8 cellular contexts compared by ENCODE assay signal in genomic region chr1:53220962-53221286, GRCh38. TPM values are rescaled to one million over a fixed set of nuclear protein-coding genes. Genes with fewer than 3 reads are reported as not detected.
DNase-seq lines count a peak whose midpoint lies in the region; ATAC-seq, FAIRE-seq and TF ChIP-seq lines count a peak whose summit lies in the region.

No MANE protein-coding gene starts in this region.

- H3K36me3 Mint-ChIP-seq in H9 (ENCODE audit: insufficient read depth in 1 of 3, low read depth in 3 of 3), result peaks cover 0 to 21% (median 13%) of the 10 kb centered on the region in 3 experiments; a peak in 5 of 7 replicates
- peaks cover 11% of the 10 kb centered on the region for H3K36me3 Mint-ChIP-seq in activated CD4-positive, alpha-beta memory T cell treated with anti-CD3 and anti-CD28 coated beads, Interleukin-2, amount 10 ng/mL, durations not matched to agents 7 days and 5 days (ENCODE audit: low read depth)

- POLR2A ChIA-PET in activated CD4-positive, alpha-beta memory T cell treated with anti-CD3 and anti-CD28 coated beads, Interleukin-2, amount 10 ng/mL, durations not matched to agents 7 days and 5 days (lab: Charles Lee), result interaction anchor here (1.3 to 4.0 kb wide), 5 partner anchors 12 to 106 kb away, joined by 6 to 38 read pairs (median 13); partner anchors contain the start of genes CPT2 and MAGOH

- peaks cover 14 to 20% of the 10 kb centered on the region in 2 experiments for H3K4me1 Mint-ChIP-seq in H9
- peaks cover 29% of the 10 kb centered on the region for H3K4me1 Mint-ChIP-seq in activated CD4-positive, alpha-beta memory T cell treated with anti-CD3 and anti-CD28 coated beads, Interleukin-2, amount 10 ng/mL, durations not matched to agents 7 days and 5 days

- CTCF ChIA-PET in activated CD4-positive, alpha-beta memory T cell treated with anti-CD3 and anti-CD28 coated beads, Interleukin-2, amount 10 ng/mL, durations not matched to agents 7 days and 5 days (lab: Charles Lee), result interaction anchor here (1.0 kb wide), 1 partner anchor 22 kb away, joined by 3 read pairs; no protein-coding TSS in a partner anchor

- no peaks in the 10 kb centered on the region for H3K9me3 Mint-ChIP-seq in H9
- H3K9me3 Mint-ChIP-seq in activated CD4-positive, alpha-beta memory T cell treated with anti-CD3 and anti-CD28 coated beads, Interleukin-2, amount 10 ng/mL, durations not matched to agents 7 days and 5 days, result no peaks in the 10 kb centered on the region

- no peak overlapping the region for H3K18ac ChIP-seq in H9 (ENCODE audit: insufficient read length, low read depth, low read length)

- H3K4me3 ChIP-seq in hepatocyte, result peak overlapping the region; percentile 72
- peak overlapping the region; percentile 30 to 94 for H3K4me3 ChIP-seq in small intestine (ENCODE audit: low read depth in 1 of 2, low read length in 2 of 2)

- no peak for FAIRE-seq in small intestine (lab: Jason Lieb, UNC)

- peak overlapping the region; percentile 88 to 93 for H3K4me3 Mint-ChIP-seq in H9
- H3K4me3 Mint-ChIP-seq in activated CD4-positive, alpha-beta memory T cell treated with anti-CD3 and anti-CD28 coated beads, Interleukin-2, amount 10 ng/mL, durations not matched to agents 7 days and 5 days, result peak overlapping the region; percentile 89

- H3K27ac Mint-ChIP-seq in H9, result peak overlapping the region; percentile 35 to 96 (median 88); a peak in 5 of 7 replicates
- H3K27ac Mint-ChIP-seq in activated CD4-positive, alpha-beta memory T cell treated with anti-CD3 and anti-CD28 coated beads, Interleukin-2, amount 10 ng/mL, durations not matched to agents 7 days and 5 days, result peak overlapping the region; percentile 92

- H3K23ac ChIP-seq in H9 (ENCODE audit: insufficient read length, low read depth, low read length), result no peak overlapping the region

- WGBS in H9 (ENCODE audit: extremely low coverage, insufficient read length, low lambda C conversion rate), result no CpG with 5 or more reads among the region's 3 CpGs
- 71% methylated on average over 3 of the region's 3 CpGs for WGBS in hepatocyte (ENCODE audit: low lambda C conversion rate, missing lambda C conversion rate)
- WGBS in small intestine, 3 donors, result 31 to 42% (median 35%) methylated on average over 3 of the region's 3 CpGs

- peak overlapping the region; percentile 46 for H3K4me2 ChIP-seq in H9 (ENCODE audit: insufficient read depth, insufficient read length, low read length)
- H3K4me2 ChIP-seq in hepatocyte, result peak overlapping the region; percentile 80

- H4K20me1 ChIP-seq in H9 (ENCODE audit: control insufficient read depth, insufficient read depth, insufficient read length) (no peaks in the 10 kb centered on the region), hepatocyte (ENCODE audit: insufficient read depth, poor library complexity, severe bottlenecking) (no peaks in the 10 kb centered on the region)

- DNase-seq in H9, result no peak
- no peak for DNase-seq in activated CD4-positive, alpha-beta memory T cell treated with anti-CD3 and anti-CD28 coated beads, Interleukin-2, amount 10 ng/mL, durations not matched to agents 7 days and 5 days
- DNase-seq in hepatocyte (ENCODE audit: low spot score), result no peak
- no peak for DNase-seq in small intestine
- DNase-seq in nucleus accumbens (lab: John Stamatoyannopoulos, UW), result no peak
- no peak for DNase-seq in NCI-H82 (lab: John Stamatoyannopoulos, UW)
- no peak for DNase-seq in iPS-NIHi11 (ENCODE audit: low spot score)

- no peak overlapping the region for H4K8ac ChIP-seq in H9 (replicated peaks; ENCODE audit: insufficient read length, low read depth, low read length)

- H2AFZ ChIP-seq in H9 (ENCODE audit: low read length) (no peak overlapping the region), hepatocyte (peak overlapping the region; percentile 35)

- peak overlapping the region; percentile 75 for H3K9ac ChIP-seq in H9 (ENCODE audit: extremely low read depth, insufficient read length, low read length)

- no peak overlapping the region for H3K56ac ChIP-seq in H9 (ENCODE audit: insufficient read length, low read depth, low read length)

- H4K91ac ChIP-seq in H9 (ENCODE audit: insufficient read length, low read depth, low read length), result no peak overlapping the region

- H3K4me1 ChIP-seq in H9 (ENCODE audit: insufficient read depth, low read length) (0 out of 2 replicates have a peak, but pooled peaks cover 3% of the 10 kb centered on the region), hepatocyte (ENCODE audit: insufficient read depth) (peaks cover 12% of the 10 kb centered on the region), small intestine (ENCODE audit: control insufficient read depth in 2 of 2, insufficient read depth in 1 of 2, low read depth in 1 of 2, low read length in 1 of 2) (peaks cover 0 to 4% of the 10 kb centered on the region in 2 donors)

- H3K36me3 ChIP-seq in hepatocyte (replicated peaks; ENCODE audit: insufficient read depth, low read depth), result no peaks in the 10 kb centered on the region
- peaks cover 2% of the 10 kb centered on the region in 2 donors for H3K36me3 ChIP-seq in small intestine (ENCODE audit: control insufficient read depth in 2 of 2, insufficient read depth in 2 of 2, low read length in 2 of 2)

- no peak overlapping the region for H2BK5ac ChIP-seq in H9 (ENCODE audit: insufficient read length, low read length)

- H2BK12ac ChIP-seq in H9 (ENCODE audit: insufficient read length, low read depth, low read length), result no peak overlapping the region

- TF ChIP-seq CTCF in H9 (conservative IDR thresholded peaks at IDR 0.05) (no peak), hepatocyte (IDR thresholded peaks at IDR 0.05; ENCODE audit: poor library complexity) (no peak)

- no peak overlapping the region for H2AK5ac ChIP-seq in H9 (ENCODE audit: insufficient read length, low read length)

- peaks cover 4% of the 10 kb centered on the region for H3K23me2 ChIP-seq in H9 (ENCODE audit: insufficient read length, low read depth, low read length, poor library complexity, severe bottlenecking)

- H2BK15ac ChIP-seq in H9 (ENCODE audit: low read depth, low read length), result no peak overlapping the region

- H3K27ac ChIP-seq in H9 (ENCODE audit: insufficient read length, low read depth, low read length) (no peak overlapping the region), hepatocyte (peak overlapping the region; percentile 98), small intestine (ENCODE audit: low read depth in 1 of 2, low read length in 1 of 2) (peak overlapping the region; percentile 97 to 99)

- H3K14ac ChIP-seq in H9 (ENCODE audit: insufficient read depth, low read length), result no peak overlapping the region

- no peaks in the 10 kb centered on the region for H3K9me2 ChIP-seq in hepatocyte (replicated peaks; ENCODE audit: insufficient read depth)

- no peak overlapping the region for H2BK20ac ChIP-seq in H9 (ENCODE audit: low read depth, low read length, poor library complexity, severe bottlenecking)

- H3K79me2 ChIP-seq in H9 (ENCODE audit: insufficient read depth, low read length) (no peaks in the 10 kb centered on the region), hepatocyte (peaks cover 15% of the 10 kb centered on the region)

- no peak overlapping the region for H4K5ac ChIP-seq in H9 (ENCODE audit: insufficient read length, low read depth, low read length)

- no peak for ATAC-seq in GM21786 (IDR thresholded peaks at IDR 0.05; ENCODE audit: unreplicated experiment)

- H3K4ac ChIP-seq in H9 (ENCODE audit: low read depth, low read length), result no peak overlapping the region

- no peak overlapping the region for H3T11ph ChIP-seq in H9 (ENCODE audit: low read length)

- H3K27me3 Mint-ChIP-seq in H9 (ENCODE audit: low read depth), result no peaks in the 10 kb centered on the region
- no peaks in the 10 kb centered on the region for H3K27me3 Mint-ChIP-seq in activated CD4-positive, alpha-beta memory T cell treated with anti-CD3 and anti-CD28 coated beads, Interleukin-2, amount 10 ng/mL, durations not matched to agents 7 days and 5 days

- no peaks in the 10 kb centered on the region for H3K79me1 ChIP-seq in H9 (ENCODE audit: insufficient read depth, low read depth, low read length, poor library complexity, severe bottlenecking)

- H3K27me3 ChIP-seq in H9 (ENCODE audit: insufficient read depth, low read length), result no peaks in the 10 kb centered on the region
- H3K27me3 ChIP-seq in hepatocyte, result no peaks in the 10 kb centered on the region
- H3K27me3 ChIP-seq in small intestine (ENCODE audit: control insufficient read depth in 2 of 2, insufficient read depth in 2 of 2, low read length in 2 of 2), result no peaks in the 10 kb centered on the region

- H3K9me3 ChIP-seq in H9 (ENCODE audit: control insufficient read depth, low read depth, low read length) (no peaks in the 10 kb centered on the region), hepatocyte (ENCODE audit: low read depth) (no peaks in the 10 kb centered on the region), small intestine (ENCODE audit: control insufficient read depth, low read depth) (no peaks in the 10 kb centered on the region)

- no peak overlapping the region for H2BK120ac ChIP-seq in H9 (ENCODE audit: low read depth, low read length, poor library complexity, severe bottlenecking)

RNA-seq across cellular contexts. Expression of gene CZIB, which starts 0.5 kb away (rescaled TPM):
- 67.0 and 73.2 TPM in 2 replicates for total RNA-seq in H9 (2021)
- 10 to 100 TPM; 38.2 to 41.3 TPM for total RNA-seq in activated CD4-positive, alpha-beta memory T cell treated with anti-CD3 and anti-CD28 coated beads, Interleukin-2, amount 10 ng/mL, durations not matched to agents 7 days and 5 days
- total RNA-seq in hepatocyte, result 40.7 and 51.9 TPM in 2 replicates
- polyA plus RNA-seq in hepatocyte, result 53.9 and 61.0 TPM in 2 replicates
- polyA plus RNA-seq in small intestine, result 10 to 100 TPM; 40.0 to 53.9 (median 45.4) TPM

RNA-seq across cellular contexts. Expression of gene MAGOH, which starts 17.4 kb away (rescaled TPM):
- total RNA-seq in H9 (2021), result 81.2 and 82.7 TPM in 2 replicates
- total RNA-seq in activated CD4-positive, alpha-beta memory T cell treated with anti-CD3 and anti-CD28 coated beads, Interleukin-2, amount 10 ng/mL, durations not matched to agents 7 days and 5 days, result 10 to 100 TPM; 65.3 to 65.9 TPM
- 28.4 and 31.8 TPM in 2 replicates for total RNA-seq in hepatocyte
- polyA plus RNA-seq in hepatocyte, result 26.7 and 35.2 TPM in 2 replicates
- polyA plus RNA-seq in small intestine, result 100 to 1,000 TPM in 1 of 3 donors, 10 to 100 TPM in 2; 72.7 to 116 (median 97.7) TPM

RNA-seq across cellular contexts. Expression of gene CPT2, which starts 24.3 kb away (rescaled TPM):
- total RNA-seq in H9 (2021) (28.9 and 33.2 TPM in 2 replicates), hepatocyte (25.0 and 29.3 TPM in 2 replicates)
- 10 to 100 TPM; 13.9 to 14.9 TPM for total RNA-seq in activated CD4-positive, alpha-beta memory T cell treated with anti-CD3 and anti-CD28 coated beads, Interleukin-2, amount 10 ng/mL, durations not matched to agents 7 days and 5 days
- polyA plus RNA-seq in hepatocyte (22.8 and 29.1 TPM in 2 replicates), small intestine (10 to 100 TPM; 28.1 to 35.8 (median 34.9) TPM)
